Comparison of ENCODE assay signal across 2 cellular contexts in genomic region chr22:43004362-43005035, GRCh38.
TF ChIP-seq lines count a peak whose summit lies in the region.

No MANE protein-coding gene starts in this region.

TF ChIP-seq in IMR-90, 13 proteins besides CTCF, POLR2A, EP300 and RAD21 (continued from another document):
- peak; percentile 37; the same call in 1 of the 2 replicates for TF ChIP-seq CEBPB (IDR thresholded peaks at IDR 0.05; ENCODE audit: low read depth, low read length)

TF ChIP-seq in liver, 16 proteins besides CTCF, POLR2A, EP300 and RAD21 (continued from another document):
- TF ChIP-seq MAX (IDR thresholded peaks at IDR 0.05) (peak; percentile 65), RXRA (IDR thresholded peaks at IDR 0.05) (peak; percentile 59 to 61), NR2F2 (IDR thresholded peaks at IDR 0.05) (no peak), JUND (IDR thresholded peaks at IDR 0.05) (peak; percentile 54 to 73), ZBTB33 (IDR thresholded peaks at IDR 0.05) (no peak), GABPA (IDR thresholded peaks at IDR 0.05 in 1 of 2, conservative IDR thresholded peaks at IDR 0.05 in 1 of 2) (no peak), REST (IDR thresholded peaks at IDR 0.05) (peak; percentile 20), HNF4G (IDR thresholded peaks at IDR 0.05) (peak; percentile 59), TAF1 (conservative IDR thresholded peaks at IDR 0.05) (no peak), ATF3 (IDR thresholded peaks at IDR 0.05) (no peak)
